Comparison of ENCODE assay signal across 9 cellular contexts in genomic region chr1:171983584-171983983, GRCh38.
DNase-seq lines count a peak whose midpoint lies in the region; ATAC-seq, FAIRE-seq and TF ChIP-seq lines count a peak whose summit lies in the region.
"Had no signal": no experiment of that assay in that cellular context is flagged by ENCODE, and none has a peak within 500 bp of the region (broad histone marks: within the 10 kb centered on the region; RNA-seq: fewer than 3 reads in every experiment).

No MANE protein-coding gene starts in this region.

- peaks cover 4% of the 10 kb centered on the region for H3K4me1 Mint-ChIP-seq in nephron

- H3K9ac ChIP-seq in DND-41 (ENCODE audit: low read depth, low read length) = no peak overlapping the region

- H3K4me1 ChIP-seq in DND-41 (ENCODE audit: insufficient read depth, low read length) (no peaks in the 10 kb centered on the region), stomach (peaks cover 0 to 11% (median 0%) of the 10 kb centered on the region in 4 donors)

- H3K9me3 Mint-ChIP-seq in nephron = no peaks in the 10 kb centered on the region

- TF ChIP-seq CTCF in DND-41 (IDR thresholded peaks at IDR 0.05; ENCODE audit: borderline replicate concordance, extremely low read depth, low read length, poor library complexity, severe bottlenecking) = peak; percentile 37
- peak; percentile 49 for TF ChIP-seq CTCF in bronchial epithelial cell (IDR thresholded peaks at IDR 0.05; ENCODE audit: insufficient read depth, low read length, severe bottlenecking)
- TF ChIP-seq CTCF in nephron (IDR thresholded peaks at IDR 0.05; ENCODE audit: unreplicated experiment in 3 of 3) = peak; percentile 43
- no peak for TF ChIP-seq CTCF in stomach (IDR thresholded peaks at IDR 0.05)

- no peak overlapping the region for H3K27ac ChIP-seq in DND-41 (ENCODE audit: low read length)
- no peak overlapping the region for H3K27ac ChIP-seq in stomach

- no peak overlapping the region for H2AFZ ChIP-seq in DND-41 (ENCODE audit: low read depth, low read length)

- no peaks in the 10 kb centered on the region for H4K20me1 ChIP-seq in DND-41 (ENCODE audit: insufficient read depth, low read length)

- no peak overlapping the region for H3K4me3 Mint-ChIP-seq in nephron

- FAIRE-seq in bronchial epithelial cell (lab: Jason Lieb, UNC) = no peak
- FAIRE-seq in frontal cortex (lab: Jason Lieb, UNC) = no peak

- H3K27ac Mint-ChIP-seq in nephron = peak overlapping the region; percentile 4 to 76 (median 72)

- no peaks in the 10 kb centered on the region for H3K79me2 ChIP-seq in DND-41 (ENCODE audit: insufficient read depth, low read length)

- no peaks in the 10 kb centered on the region for H3K27me3 Mint-ChIP-seq in nephron (ENCODE audit: low read depth)

- H3K4me3 ChIP-seq in DND-41 (ENCODE audit: low read depth in 1 of 2, low read length in 2 of 2) (no peak overlapping the region), bronchial epithelial cell (ENCODE audit: low read depth, low read length) (no peak overlapping the region), stomach (no peak overlapping the region)

- H3K9me3 ChIP-seq in DND-41 (ENCODE audit: insufficient read depth, low read length, severe bottlenecking) (no peaks in the 10 kb centered on the region), stomach (no peaks in the 10 kb centered on the region)

- DNase-seq in DND-41 = no peak
- peak; percentile 32 for DNase-seq in LHCN-M2 (ENCODE audit: low read depth)
- DNase-seq in bronchial epithelial cell (ENCODE audit: low read depth) = peak; percentile 39
- DNase-seq in stomach = no peak
- DNase-seq in frontal cortex (ENCODE audit: low spot score in 2 of 2) = no peak
- no peak for DNase-seq in germinal center (ENCODE audit: low spot score)
- no peak for DNase-seq in stimulated activated CD4-positive, alpha-beta T cell treated with anti-CD3 and anti-CD28 coated beads, Interleukin-4, amount 100 ng/mL, for 1 hour
- DNase-seq: NCI-H2107 had no signal

- TF ChIP-seq POLR2A in stomach (IDR thresholded peaks at IDR 0.05) = no peak

- WGBS in stomach, 5 donors = 18 to 42% (median 28%) methylated on average over 1 of the region's 1 CpG

- intact Hi-C loops in stomach (cut with DNase I; ENCODE audit: low total_unique reads) = loop anchor here (5.0 to 10.0 kb wide), 2 partner anchors 181 to 339 kb away; no protein-coding TSS in a partner anchor

- H3K4me2 ChIP-seq in DND-41 (ENCODE audit: insufficient read depth, low read length) = no peak overlapping the region

- H3K36me3 ChIP-seq in DND-41 (ENCODE audit: insufficient read depth, low read length) = no peaks in the 10 kb centered on the region
- no peaks in the 10 kb centered on the region for H3K36me3 ChIP-seq in bronchial epithelial cell (ENCODE audit: control insufficient read depth, insufficient read depth, low read length)
- peaks cover 0 to 4% (median 0%) of the 10 kb centered on the region in 4 donors for H3K36me3 ChIP-seq in stomach

- ATAC-seq in DND-41 (ENCODE audit: insufficient read depth, low read depth) = no peak

- H3K27me3 ChIP-seq in DND-41 (ENCODE audit: insufficient read depth, low read length, poor library complexity) = no peaks in the 10 kb centered on the region
- no peaks in the 10 kb centered on the region for H3K27me3 ChIP-seq in bronchial epithelial cell (ENCODE audit: control insufficient read depth, insufficient read depth, low read length)
- H3K27me3 ChIP-seq in stomach = no peaks in the 10 kb centered on the region

- no peaks in the 10 kb centered on the region for H3K36me3 Mint-ChIP-seq in nephron (ENCODE audit: low read depth)

- no peak for TF ChIP-seq EP300 in stomach (IDR thresholded peaks at IDR 0.05)

Comparison
In these comparisons a context has a peak if more than half of its experiments do, and no peak if none do; other contexts are left out.
1. DNase-seq: peak in LHCN-M2 (single experiment) and bronchial epithelial cell (single experiment); none in DND-41 (single experiment), stomach (single experiment), frontal cortex (0 of 2), germinal center (single experiment) and stimulated activated CD4-positive, alpha-beta T cell treated with anti-CD3 and anti-CD28 coated beads, Interleukin-4, amount 100 ng/mL, for 1 hour (single experiment).
2. CTCF ChIP-seq: peak in DND-41 (single experiment), bronchial epithelial cell (single experiment) and nephron (3 of 3); none in stomach (0 of 7).